Comparison of ENCODE assay signal across 10 cellular contexts in genomic region chr4:37989398-37990260, GRCh38. TPM values are rescaled to one million over a fixed set of nuclear protein-coding genes. Genes with fewer than 3 reads are reported as not detected.
DNase-seq lines count a peak whose midpoint lies in the region; ATAC-seq and TF ChIP-seq lines count a peak whose summit lies in the region.
"Had no signal": no experiment of that assay in that cellular context is flagged by ENCODE, and none has a peak within 500 bp of the region (broad histone marks: within the 10 kb centered on the region; RNA-seq: fewer than 3 reads in every experiment).

No MANE protein-coding gene starts in this region.

- H3K9me3 ChIP-seq in SJSA1 (replicated peaks) (no peaks in the 10 kb centered on the region), right cardiac atrium (ENCODE audit: control insufficient read depth, low read length) (no peaks in the 10 kb centered on the region), gastrocnemius medialis (no peaks in the 10 kb centered on the region)

- H3K27me3 ChIP-seq in SJSA1 (replicated peaks): no peaks in the 10 kb centered on the region
- no peaks in the 10 kb centered on the region for H3K27me3 ChIP-seq in right cardiac atrium (ENCODE audit: control insufficient read depth, insufficient read depth)
- H3K27me3 ChIP-seq in gastrocnemius medialis: no peaks in the 10 kb centered on the region

- H3K4me3 ChIP-seq in SJSA1 (no peak overlapping the region), right cardiac atrium (ENCODE audit: low read length) (no peak overlapping the region), gastrocnemius medialis (no peak overlapping the region)

- intact Hi-C loops in right cardiac atrium (cut with DNase I): no loop called here
- intact Hi-C loops in gastrocnemius medialis (cut with DNase I; ENCODE audit: low total_unique reads): no loop called here

- 61% methylated on average over 8 of the region's 8 CpGs for WGBS in right cardiac atrium

- in situ Hi-C loops in gastrocnemius medialis (cut with MboI; ENCODE audit: low sequenced_read_pairs in 4 of 4): no loop called here

- H3K4me1 ChIP-seq in SJSA1 (replicated peaks): peaks cover 21% of the 10 kb centered on the region
- H3K4me1 ChIP-seq in right cardiac atrium (ENCODE audit: control insufficient read depth, insufficient read depth, low read length): peaks cover 12% of the 10 kb centered on the region
- peaks cover 17 to 24% of the 10 kb centered on the region in 2 donors for H3K4me1 ChIP-seq in gastrocnemius medialis

- peak overlapping the region; percentile 10; the same call in 1 of the 2 replicates for H3K27ac ChIP-seq in SJSA1
- H3K27ac ChIP-seq in right cardiac atrium (ENCODE audit: low read length): peak overlapping the region; percentile 89
- peak overlapping the region; percentile 58 to 78 (median 67) for H3K27ac ChIP-seq in gastrocnemius medialis

- DNase-seq in SJSA1 (ENCODE audit: low read depth in 1 of 2, low spot score in 2 of 2) (peak in 1 of 2 experiments; percentile 14), right cardiac atrium (no peak), gastrocnemius medialis (no peak), GM03348 (ENCODE audit: low spot score) (no peak)
- DNase-seq in central memory CD4-positive, alpha-beta T cell: no peak
- DNase-seq: NCI-H1092 treated with DMSO at 0.1 percent for 48 hours had no signal

- no peak for TF ChIP-seq POLR2A in gastrocnemius medialis (IDR thresholded peaks at IDR 0.05)

- no peaks in the 10 kb centered on the region for H3K36me3 ChIP-seq in SJSA1
- no peaks in the 10 kb centered on the region for H3K36me3 ChIP-seq in gastrocnemius medialis

- ATAC-seq in GM21447 (IDR thresholded peaks at IDR 0.05; ENCODE audit: unreplicated experiment) (peak; percentile 44), right cardiac atrium (peak; percentile 57 to 85), gastrocnemius medialis (peak; percentile 65 to 68), HG02588 (IDR thresholded peaks at IDR 0.05; ENCODE audit: unreplicated experiment) (no peak), SK-N-SH treated with all-trans-retinoic acid at 6 μM for 48 hours (no peak)

- TF ChIP-seq CTCF in gastrocnemius medialis (IDR thresholded peaks at IDR 0.05 in 4 of 5, conservative IDR thresholded peaks at IDR 0.05 in 1 of 5): no peak

TF ChIP-seq in SK-N-SH treated with all-trans-retinoic acid at 6 μM for 48 hours, 23 proteins besides CTCF, POLR2A, EP300 and RAD21:
- TF ChIP-seq GLIS3 (CRISPR knock-in tag; IDR thresholded peaks at IDR 0.05) (no peak), TSHZ2 (CRISPR knock-in tag; IDR thresholded peaks at IDR 0.05) (no peak)

RNA-seq across cellular contexts. Expression of gene PTTG2, which starts 29.4 kb away (rescaled TPM):
- total RNA-seq in SJSA1 (2014; rRNA removed; shearing (Covaris generic)): not detected in 2 replicates
- 1 to 10 TPM in 3 of 4 donors, under 1 TPM in 1; 0.65 to 1.7 (median 1.4) TPM for total RNA-seq in right cardiac atrium
- polyA plus RNA-seq in right cardiac atrium: 0.54 TPM
- 1 to 10 TPM in 1 of 4 donors, not detected in 3; 2.1 TPM for total RNA-seq in gastrocnemius medialis
- total RNA-seq: dermis microvascular lymphatic vessel endothelial cell had no signal

Comparison
In these comparisons a context has a peak if more than half of its experiments do, and no peak if none do; other contexts are left out.
1. ATAC-seq: peak in GM21447 (single experiment), right cardiac atrium (2 of 2) and gastrocnemius medialis (2 of 2); none in HG02588 (single experiment) and SK-N-SH treated with all-trans-retinoic acid at 6 μM for 48 hours (single experiment).
2. H3K27ac ChIP-seq: peak in every context shown above with its lines; median percentile 89 in right cardiac atrium; 67 in gastrocnemius medialis; 10 in SJSA1.